Comparison of ENCODE assay signal across 6 cellular contexts in genomic region chr3:158074591-158074990, GRCh38. TPM values are rescaled to one million over a fixed set of nuclear protein-coding genes. Genes with fewer than 3 reads are reported as not detected.
"Had no signal": no experiment of that assay in that cellular context is flagged by ENCODE, and none has a peak within 500 bp of the region (broad histone marks: within the 10 kb centered on the region; RNA-seq: fewer than 3 reads in every experiment).

No MANE protein-coding gene starts in this region.

- H3K4me2 ChIP-seq: GM23338 had no signal

- H3K4me1 Mint-ChIP-seq: GM23338, H9 had no signal

- H3K27ac Mint-ChIP-seq: GM23338, H9 had no signal

- H3K9me3 Mint-ChIP-seq: GM23338, H9 had no signal

- H3K4me3 ChIP-seq: GM23338, K562 had no signal

- H3K4me3 Mint-ChIP-seq: GM23338, H9 had no signal

- DNase-seq: H9, HCEC 1CT, IMR-90 had no signal

RNA-seq across cellular contexts. Expression of gene SHOX2, which starts 31.6 kb away (rescaled TPM):
- total RNA-seq: H9, HT-29 had no signal
